ENCODE assay signal across 19 cellular contexts in genomic region chr2:164605295-164605694, GRCh38. TPM values are rescaled to one million over a fixed set of nuclear protein-coding genes. Genes with fewer than 3 reads are reported as not detected.
"Had no signal": no experiment of that assay in that cellular context is flagged by ENCODE, and none has a peak within 500 bp of the region (broad histone marks: within the 10 kb centered on the region; RNA-seq: fewer than 3 reads in every experiment).

No MANE protein-coding gene starts in this region.

- H3K27me3 ChIP-seq: SJCRH30 had no signal

- H3K9me3 ChIP-seq: SJCRH30 had no signal

- DNase-seq: KBM-7, NCI-H1092, NCI-H1105 treated with DMSO at 0.1 percent for 48 hours, NCI-H1417 treated with DMSO at 0.1 percent for 48 hours, NCI-H146, NCI-H1694 treated with DMSO at 0.1 percent for 48 hours, NCI-H1930, NCI-H2081, NCI-H2171, NCI-H226, NCI-H446, NCI-H510A, NCI-H524 treated with DMSO at 0.1 percent for 48 hours, NCI-H69, NCI-H774, RPMI8226, SHP77 treated with DMSO at 0.1 percent for 48 hours, SJCRH30 had no signal

- ATAC-seq: SK-N-SH treated with all-trans-retinoic acid at 6 μM for 48 hours had no signal

- H3K36me3 ChIP-seq: SJCRH30 had no signal

- H3K4me1 ChIP-seq: SJCRH30 had no signal

- H3K4me3 ChIP-seq: SJCRH30 had no signal

- H3K27ac ChIP-seq: SJCRH30 had no signal

RNA-seq across cellular contexts. Expression of gene GRB14, which starts 16.0 kb away (rescaled TPM):
- total RNA-seq: SJCRH30 had no signal
